11 cellular contexts compared by ENCODE assay signal in genomic region chr4:38872620-38873019, GRCh38. TPM values are rescaled to one million over a fixed set of nuclear protein-coding genes. Genes with fewer than 3 reads are reported as not detected.
DNase-seq lines count a peak whose midpoint lies in the region; ATAC-seq, FAIRE-seq and TF ChIP-seq lines count a peak whose summit lies in the region.
"Had no signal": no experiment of that assay in that cellular context is flagged by ENCODE, and none has a peak within 500 bp of the region (broad histone marks: within the 10 kb centered on the region; RNA-seq: fewer than 3 reads in every experiment).

No MANE protein-coding gene starts in this region.

- DNase-seq in EH (ENCODE audit: low read depth) = peak; percentile 90
- DNase-seq in PC-3 = peak; percentile 94
- peak; percentile 20 for DNase-seq in fibroblast of the aortic adventitia (ENCODE audit: low read depth)
- DNase-seq in small intestine = peak; percentile 47
- DNase-seq in posterior vena cava (ENCODE audit: low spot score) = no peak
- no peak for DNase-seq in NCI-H1436 (lab: John Stamatoyannopoulos, UW)
- no peak for DNase-seq in omental fat pad (ENCODE audit: low spot score)
- DNase-seq: activated CD4-positive, alpha-beta T cell treated with anti-CD3 and anti-CD28 coated beads, Interleukin-2, amount 50 U/mL, for 1 hour; activated naive CD4-positive, alpha-beta T cell; NCI-H524 treated with DMSO at 0.1 percent for 48 hours had no signal

- peak overlapping the region; percentile 66 for H3K4me2 ChIP-seq in PC-3 (ENCODE audit: low read length)

- H4K20me1 ChIP-seq in PC-3 (ENCODE audit: low read length) = no peaks in the 10 kb centered on the region

- peaks cover 5% of the 10 kb centered on the region for H3F3A ChIP-seq in PC-3 (ENCODE audit: low read length, unreplicated experiment)

- 52 to 68% (median 53%) methylated on average over 5 of the region's 5 CpGs for WGBS in small intestine, 3 donors

- POLR2A ChIA-PET in PC-3 (lab: Charles Lee; ENCODE audit: unreplicated experiment) = no interaction called here

- H3K9ac ChIP-seq in PC-3 (ENCODE audit: low read length) = peak overlapping the region; percentile 13; the same call in 1 of the 2 replicates

- no peak for TF ChIP-seq CTCF in PC-3 (conservative IDR thresholded peaks at IDR 0.05; ENCODE audit: low read depth, low read length)
- no peak for TF ChIP-seq CTCF in fibroblast of the aortic adventitia (IDR thresholded peaks at IDR 0.05; ENCODE audit: insufficient read depth, low read length)
- TF ChIP-seq CTCF in omental fat pad (IDR thresholded peaks at IDR 0.05) = no peak

- CTCF ChIA-PET in PC-3 (lab: Charles Lee) = interaction anchor here (0.5 to 0.7 kb wide), 2 partner anchors 30 to 199 kb away, joined by 3 to 4 read pairs; no protein-coding TSS in a partner anchor

- ATAC-seq in PC-3 (peak; percentile 79), GM21723 (IDR thresholded peaks at IDR 0.05; ENCODE audit: unreplicated experiment) (no peak), omental fat pad (ENCODE audit: low FRiP score) (no peak)

- H2AFZ ChIP-seq in PC-3 (ENCODE audit: low read length) = no peak overlapping the region

- intact Hi-C loops in PC-3 (cut with micrococcal nuclease) (loop anchor here (2.0 kb wide), 1 partner anchor 16 kb away; no protein-coding TSS in a partner anchor), posterior vena cava (cut with DNase I) (no loop called here)

- H3K9me3 ChIP-seq in PC-3 (ENCODE audit: low read length) (no peaks in the 10 kb centered on the region), small intestine (ENCODE audit: control insufficient read depth, low read depth) (no peaks in the 10 kb centered on the region)

- H3K27ac ChIP-seq in PC-3 (ENCODE audit: low read length) (peak overlapping the region; percentile 80), small intestine (ENCODE audit: low read depth in 1 of 2, low read length in 1 of 2) (peak overlapping the region in 1 of 2 donors; percentile 62)

- no peaks in the 10 kb centered on the region for H3K9me2 ChIP-seq in PC-3 (replicated peaks; ENCODE audit: low read length)

- H3K4me1 ChIP-seq in PC-3 (ENCODE audit: insufficient read depth, low read length) (peaks cover 42% of the 10 kb centered on the region), small intestine (ENCODE audit: control insufficient read depth in 2 of 2, insufficient read depth in 1 of 2, low read depth in 1 of 2, low read length in 1 of 2) (peaks cover 0 to 3% of the 10 kb centered on the region in 2 donors)

- peaks cover 35% of the 10 kb centered on the region for H3K79me2 ChIP-seq in PC-3 (ENCODE audit: low read length)

- FAIRE-seq in small intestine (lab: Jason Lieb, UNC) = no peak

- no peaks in the 10 kb centered on the region for H3K36me3 ChIP-seq in PC-3 (ENCODE audit: low read depth, low read length)
- H3K36me3 ChIP-seq in small intestine (ENCODE audit: control insufficient read depth in 2 of 2, insufficient read depth in 2 of 2, low read length in 2 of 2) = peaks cover 0 to 2% of the 10 kb centered on the region in 2 donors

- H3K27me3 ChIP-seq in PC-3 (ENCODE audit: low read length) (no peaks in the 10 kb centered on the region), small intestine (ENCODE audit: control insufficient read depth in 2 of 2, insufficient read depth in 2 of 2, low read length in 2 of 2) (no peaks in the 10 kb centered on the region)

- H3K4me3 ChIP-seq in PC-3 (ENCODE audit: low read length) = peak overlapping the region; percentile 29; the same call in 1 of the 2 replicates
- H3K4me3 ChIP-seq in fibroblast of the aortic adventitia (ENCODE audit: low read depth, low read length) = no peak overlapping the region
- H3K4me3 ChIP-seq in small intestine (ENCODE audit: low read depth in 1 of 2, low read length in 2 of 2) = no peak overlapping the region

- BruUV-seq in PC-3 (replicated peaks; lab: Mats Ljungman, UMichigan) = no TSS peak

RNA-seq across cellular contexts. Expression of gene FAM114A1, which starts 5.0 kb away (rescaled TPM):
- total RNA-seq in PC-3 (2014; rRNA removed) (21.5 and 25.0 TPM in 2 replicates), fibroblast of the aortic adventitia (ENCODE audit: low replicate concordance) (263 and 378 TPM in 2 replicates), posterior vena cava (100 to 1,000 TPM in 1 of 2 donors, 10 to 100 TPM in 1; 90.2 to 111 TPM), omental fat pad (100 to 1,000 TPM in 2 of 4 donors, 10 to 100 TPM in 2; 59.8 to 132 (median 103) TPM)
- polyA plus RNA-seq in small intestine = 10 to 100 TPM; 11.3 to 31.8 (median 18.6) TPM

RNA-seq across cellular contexts. Expression of gene TLR6, which starts 16.0 kb away (rescaled TPM):
- total RNA-seq in PC-3 (2014; rRNA removed) (0.92 and 1.2 TPM in 2 replicates), fibroblast of the aortic adventitia (ENCODE audit: low replicate concordance) (2.2 and 5.0 TPM in 2 replicates), posterior vena cava (1 to 10 TPM; 4.9 to 6.0 TPM), omental fat pad (1 to 10 TPM; 4.6 to 9.6 (median 7.1) TPM)
- polyA plus RNA-seq in small intestine = under 1 TPM; under 0.01 to 0.46 (median 0.27) TPM

Comparison
In these comparisons a context has a peak if more than half of its experiments do, and no peak if none do; other contexts are left out.
1. DNase-seq: peak in EH (single experiment), PC-3 (single experiment), fibroblast of the aortic adventitia (single experiment) and small intestine (single experiment); none in posterior vena cava (single experiment), NCI-H1436 (single experiment) and omental fat pad (single experiment).